Comparison of ENCODE assay signal across 10 cellular contexts in genomic region chr16:87380875-87381274, GRCh38. TPM values are rescaled to one million over a fixed set of nuclear protein-coding genes. Genes with fewer than 3 reads are reported as not detected.
A peak's percentile ranks its signal among the peaks of the same experiment; 100 is the strongest.
DNase-seq lines count a peak whose midpoint lies in the region; ATAC-seq and TF ChIP-seq lines count a peak whose summit lies in the region.
"Had no signal": no experiment of that assay in that cellular context is flagged by ENCODE, and none has a peak within 500 bp of the region (broad histone marks: within the 10 kb centered on the region; RNA-seq: fewer than 3 reads in every experiment).

No MANE protein-coding gene starts in this region.

- no peaks in the 10 kb centered on the region for H3K27me3 ChIP-seq in breast epithelium
- H3K27me3 ChIP-seq in naive thymus-derived CD4-positive, alpha-beta T cell (ENCODE audit: control insufficient read depth in 2 of 2, insufficient read depth in 2 of 2, low read length in 2 of 2), result no peaks in the 10 kb centered on the region

- CTCF ChIA-PET in naive thymus-derived CD4-positive, alpha-beta T cell (lab: Charles Lee), result no interaction called here

- H3K36me3 ChIP-seq in breast epithelium, result no peaks in the 10 kb centered on the region
- peaks cover 0 to 6% (median 0%) of the 10 kb centered on the region in 3 experiments for H3K36me3 ChIP-seq in naive thymus-derived CD4-positive, alpha-beta T cell (ENCODE audit: control insufficient read depth in 2 of 3, insufficient read depth in 3 of 3, low read length in 3 of 3)
- H3K36me3 ChIP-seq: neutrophil had no signal

- H3K9me3 ChIP-seq in breast epithelium, result no peaks in the 10 kb centered on the region
- no peaks in the 10 kb centered on the region for H3K9me3 ChIP-seq in naive thymus-derived CD4-positive, alpha-beta T cell (ENCODE audit: control insufficient read depth in 2 of 3, low read length in 3 of 3)
- H3K9me3 ChIP-seq: neutrophil had no signal

- H3K9me3 Mint-ChIP-seq in naive thymus-derived CD4-positive, alpha-beta T cell, result peaks cover 0 to 4% (median 0%) of the 10 kb centered on the region in 11 donors

- TF ChIP-seq POLR2A in breast epithelium (IDR thresholded peaks at IDR 0.05), result no peak

- TF ChIP-seq CTCF in HFF-Myc (IDR thresholded peaks at IDR 0.05; ENCODE audit: low read depth, low read length, missing control alignments) (no peak), breast epithelium (IDR thresholded peaks at IDR 0.05) (no peak)

- peaks cover 0 to 2% (median 0%) of the 10 kb centered on the region in 5 donors for H3K27me3 Mint-ChIP-seq in naive thymus-derived CD4-positive, alpha-beta T cell

- in situ Hi-C loops in ACHN (cut with HindIII; ENCODE audit: low pct_ligation_motif_present, low pct_unique_long_range_greater_than_20kb, low sequenced_read_pairs), result no loop called here

- H3K27ac Mint-ChIP-seq in naive thymus-derived CD4-positive, alpha-beta T cell, result peak overlapping the region; percentile 7 to 84 (median 77)

- peaks cover 0 to 15% of the 10 kb centered on the region in 2 donors for H3K4me1 ChIP-seq in breast epithelium
- peaks cover 14 to 16% of the 10 kb centered on the region in 2 donors for H3K4me1 ChIP-seq in naive thymus-derived CD4-positive, alpha-beta T cell (ENCODE audit: control insufficient read depth in 2 of 2, insufficient read depth in 2 of 2, low read length in 2 of 2)

- peaks cover 0 to 11% (median 4%) of the 10 kb centered on the region in 5 donors for H3K36me3 Mint-ChIP-seq in naive thymus-derived CD4-positive, alpha-beta T cell

- intact Hi-C loops in breast epithelium (cut with DNase I; ENCODE audit: low total_unique reads), result no loop called here
- intact Hi-C loops in naive thymus-derived CD4-positive, alpha-beta T cell (cut with micrococcal nuclease), result loop anchor here (5.0 to 10.0 kb wide), 5 partner anchors 34 to 1074 kb away; partner anchors contain the start of genes ZFPM1 (in 2 of the 2), FOXC2 (in 1 of the 2) and SLC7A5 (in 1 of the 2)

- DNase-seq in ACHN (peak; percentile 32), HFF-Myc (ENCODE audit: extremely low read depth, low read depth) (no peak), breast epithelium (ENCODE audit: low spot score in 2 of 2) (no peak), GDM1 (lab: John Stamatoyannopoulos, UW) (no peak), 8988T (no peak), substantia nigra (lab: John Stamatoyannopoulos, UW) (no peak), OCI-M2 (lab: John Stamatoyannopoulos, UW; ENCODE audit: unreplicated experiment) (no peak)
- no peak for DNase-seq in naive thymus-derived CD4-positive, alpha-beta T cell
- DNase-seq: DMS53 had no signal

- POLR2A ChIA-PET in naive thymus-derived CD4-positive, alpha-beta T cell (lab: Charles Lee), result interaction anchor here (0.6 to 4.2 kb wide), 2 partner anchors 13 to 59 kb away, joined by 3 to 39 read pairs; no protein-coding TSS in a partner anchor

- H3K4me1 Mint-ChIP-seq in naive thymus-derived CD4-positive, alpha-beta T cell, result peaks cover 32 to 56% (median 45%) of the 10 kb centered on the region in 7 donors

- peak overlapping the region; percentile 73 to 94 (median 87) for H3K4me3 Mint-ChIP-seq in naive thymus-derived CD4-positive, alpha-beta T cell

- ATAC-seq in naive thymus-derived CD4-positive, alpha-beta T cell, result no peak

- H3K4me3 ChIP-seq in HFF-Myc (replicated peaks; ENCODE audit: low read depth, low read length) (peak overlapping the region; percentile 74), breast epithelium (peak overlapping the region; percentile 80 to 97 (median 81))
- no peak overlapping the region for H3K4me3 ChIP-seq in naive thymus-derived CD4-positive, alpha-beta T cell (ENCODE audit: low read length)

- H3K27ac ChIP-seq in breast epithelium (peak overlapping the region; percentile 64 to 71), substantia nigra (ENCODE audit: low read depth, low read length, poor library complexity, severe bottlenecking) (no peak overlapping the region)
- no peak overlapping the region for H3K27ac ChIP-seq in naive thymus-derived CD4-positive, alpha-beta T cell (ENCODE audit: low read depth, low read length)
- H3K27ac ChIP-seq: neutrophil had no signal

RNA-seq across cellular contexts. Expression of gene FBXO31, which starts 2.7 kb away (rescaled TPM):
- total RNA-seq in breast epithelium, result 10 to 100 TPM; 43.0 to 74.7 (median 67.4) TPM
- 10 to 100 TPM; 26.6 to 41.9 (median 39.3) TPM for total RNA-seq in naive thymus-derived CD4-positive, alpha-beta T cell
- 10 to 100 TPM; 16.8 to 30.8 TPM for polyA plus RNA-seq in naive thymus-derived CD4-positive, alpha-beta T cell

RNA-seq across cellular contexts. Expression of gene MAP1LC3B, which starts 11.3 kb away (rescaled TPM):
- 10 to 100 TPM; 58.0 to 72.3 (median 69.1) TPM for total RNA-seq in breast epithelium
- 100 to 1,000 TPM in 1 of 5 experiments, 10 to 100 TPM in 4; 54.5 to 126 (median 59.5) TPM for total RNA-seq in naive thymus-derived CD4-positive, alpha-beta T cell
- 100 to 1,000 TPM in 1 of 2 donors, 10 to 100 TPM in 1; 84.8 to 105 TPM for polyA plus RNA-seq in naive thymus-derived CD4-positive, alpha-beta T cell

Comparison
In these comparisons a context has a peak if more than half of its experiments do, and no peak if none do; other contexts are left out.
1. H3K27ac ChIP-seq: peak in breast epithelium (2 of 2); none in naive thymus-derived CD4-positive, alpha-beta T cell (single experiment) and substantia nigra (single experiment).